In the genomic region with DNA sequence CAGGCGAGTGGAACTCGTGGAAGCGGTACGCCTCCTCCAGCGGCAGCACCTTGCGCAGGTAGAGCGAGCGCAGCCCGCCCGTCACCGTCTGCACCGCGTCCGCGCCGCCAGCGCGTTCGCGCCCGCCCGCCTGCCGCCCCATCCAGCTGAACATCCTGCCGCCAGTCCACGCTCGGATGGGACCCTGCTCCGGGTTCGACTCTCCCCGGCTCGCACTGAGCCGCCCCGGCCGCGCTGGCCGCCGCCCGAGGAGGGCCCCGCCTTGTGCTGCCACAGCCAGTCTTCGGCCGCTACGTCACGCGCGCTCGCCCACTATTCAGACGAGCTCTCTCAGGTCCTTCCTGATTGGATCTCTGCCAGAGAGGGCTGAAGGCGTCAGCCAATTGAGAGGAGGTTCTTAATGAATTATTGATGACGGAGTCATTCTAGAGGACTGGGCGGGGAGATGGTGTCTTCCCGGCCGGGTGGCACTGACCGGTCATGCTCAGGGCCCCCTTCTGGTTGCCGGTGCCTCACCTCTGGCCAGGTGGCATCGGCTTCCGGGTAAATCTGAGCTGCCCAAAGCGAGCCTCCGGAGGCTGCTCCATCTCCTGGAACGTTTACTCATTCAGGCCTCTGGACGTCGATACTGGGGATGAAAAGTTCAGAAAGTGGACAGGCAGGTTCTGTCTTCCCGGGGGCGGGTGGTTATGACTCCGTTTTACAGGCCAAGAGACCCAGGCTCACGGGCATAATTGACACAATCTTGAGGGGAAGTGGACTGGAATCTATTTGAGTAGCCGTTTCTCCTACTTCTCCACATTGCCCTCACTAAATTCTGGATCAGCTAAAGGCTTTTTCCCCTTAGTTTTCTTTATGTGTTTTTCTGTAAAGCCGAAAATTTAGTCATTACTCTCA, we compare ENCODE assay signal across 8 cellular contexts. TPM values are rescaled to one million over a fixed set of nuclear protein-coding genes. Genes with fewer than 3 reads are reported as not detected.
DNase-seq lines count a peak whose midpoint lies in the region; FAIRE-seq and TF ChIP-seq lines count a peak whose summit lies in the region.

A gene (minus strand): TSS at position 217 of the 897 bp plus-strand sequence. CDS start 63 bp downstream, at position 154.

- no peak within 1 kb of the TSS for H2BK15ac ChIP-seq in H9 (ENCODE audit: low read depth, low read length)

- intact Hi-C loops in stomach (cut with DNase I; ENCODE audit: low total_unique reads): no loop called here

- FAIRE-seq in G401.6 (lab: Jason Lieb, UNC): peak; percentile 97

- H3K18ac ChIP-seq in H9 (ENCODE audit: insufficient read length, low read depth, low read length): peak within 1 kb of the TSS; percentile 94

- H3K4me1 ChIP-seq in H9 (ENCODE audit: insufficient read depth, low read length) (peaks cover 7% of the 10 kb centered on the region), stomach (peaks cover 6 to 51% (median 38%) of the 10 kb centered on the region in 4 donors)

- no peak within 1 kb of the TSS for H3K23ac ChIP-seq in H9 (ENCODE audit: insufficient read length, low read depth, low read length)

- H4K5ac ChIP-seq in H9 (ENCODE audit: insufficient read length, low read depth, low read length): no peak within 1 kb of the TSS

- H4K8ac ChIP-seq in H9 (replicated peaks; ENCODE audit: insufficient read length, low read depth, low read length): no peak within 1 kb of the TSS

- no peaks in the 10 kb centered on the region for H3K79me1 ChIP-seq in H9 (ENCODE audit: insufficient read depth, low read depth, low read length, poor library complexity, severe bottlenecking)

- no peak for TF ChIP-seq RAD21 in neural cell (conservative IDR thresholded peaks at IDR 0.05)

- H3K27ac Mint-ChIP-seq in H9: peak within 1 kb of the TSS; percentile 89 to 93 (median 92)

- no peaks in the 10 kb centered on the region for H3K9me3 ChIP-seq in H9 (ENCODE audit: control insufficient read depth, low read depth, low read length)
- no peaks in the 10 kb centered on the region for H3K9me3 ChIP-seq in MG63
- H3K9me3 ChIP-seq in neural cell (ENCODE audit: low read length): no peaks in the 10 kb centered on the region
- H3K9me3 ChIP-seq in stomach: no peaks in the 10 kb centered on the region

- H4K20me1 ChIP-seq in H9 (ENCODE audit: control insufficient read depth, insufficient read depth, insufficient read length): no peaks in the 10 kb centered on the region
- no peaks in the 10 kb centered on the region for H4K20me1 ChIP-seq in neural cell (ENCODE audit: insufficient read depth)

- H3K4me3 ChIP-seq in MG63 (peak within 1 kb of the TSS; percentile 84), fibroblast of villous mesenchyme (ENCODE audit: low read depth, low read length) (peak within 1 kb of the TSS; percentile 90), neural cell (ENCODE audit: low read length) (peak within 1 kb of the TSS; percentile 90), stomach (peak within 1 kb of the TSS; percentile 81 to 97 (median 96))

- peak within 1 kb of the TSS; percentile 69 for H3K4me2 ChIP-seq in H9 (ENCODE audit: insufficient read depth, insufficient read length, low read length)
- H3K4me2 ChIP-seq in neural cell (ENCODE audit: low read length): peak within 1 kb of the TSS; percentile 81

- no peaks in the 10 kb centered on the region; the same call in 1 of the 2 replicates for H3K27me3 Mint-ChIP-seq in H9 (ENCODE audit: low read depth)

- no peak within 1 kb of the TSS for H3K27ac ChIP-seq in H9 (ENCODE audit: insufficient read length, low read depth, low read length)
- H3K27ac ChIP-seq in neural cell (ENCODE audit: low read length): no peak within 1 kb of the TSS
- H3K27ac ChIP-seq in stomach: peak within 1 kb of the TSS; percentile 93 to 99 (median 96)

- H3K36me3 ChIP-seq in MG63 (peaks cover 22% of the 10 kb centered on the region), neural cell (ENCODE audit: insufficient read depth, low read length) (no peaks in the 10 kb centered on the region), stomach (no peaks in the 10 kb centered on the region)

- no peak within 1 kb of the TSS for H3T11ph ChIP-seq in H9 (ENCODE audit: low read length)

- H3K4me1 Mint-ChIP-seq in H9: peaks cover 32 to 38% of the 10 kb centered on the region in 2 experiments

- H2BK20ac ChIP-seq in H9 (ENCODE audit: low read depth, low read length, poor library complexity, severe bottlenecking): no peak within 1 kb of the TSS

- no peak within 1 kb of the TSS for H2BK12ac ChIP-seq in H9 (ENCODE audit: insufficient read length, low read depth, low read length)

- peak; percentile 55; the same call in 2 of the 3 replicates for TF ChIP-seq CTCF in H9 (conservative IDR thresholded peaks at IDR 0.05)
- peak; percentile 25 for TF ChIP-seq CTCF in fibroblast of villous mesenchyme (IDR thresholded peaks at IDR 0.05; ENCODE audit: insufficient read depth, low read depth, low read length)
- TF ChIP-seq CTCF in neural cell (IDR thresholded peaks at IDR 0.05; ENCODE audit: poor library complexity, severe bottlenecking): peak; percentile 33
- peak in 3 of 7 experiments; percentile 28 to 44 (median 41) for TF ChIP-seq CTCF in stomach (IDR thresholded peaks at IDR 0.05)

- TF ChIP-seq EP300 in neural cell (conservative IDR thresholded peaks at IDR 0.05; ENCODE audit: poor library complexity, severe bottlenecking) (peak; percentile 32), stomach (IDR thresholded peaks at IDR 0.05) (no peak)

- H3F3A ChIP-seq in neural cell (ENCODE audit: insufficient read depth, low read length, poor library complexity, severe bottlenecking): no peaks in the 10 kb centered on the region

- peaks cover 4% of the 10 kb centered on the region for H3K23me2 ChIP-seq in H9 (ENCODE audit: insufficient read length, low read depth, low read length, poor library complexity, severe bottlenecking)

- H3K9ac ChIP-seq in H9 (ENCODE audit: extremely low read depth, insufficient read length, low read length) (peak within 1 kb of the TSS; percentile 85), neural cell (ENCODE audit: low read length) (peak within 1 kb of the TSS; percentile 59)

- H2BK5ac ChIP-seq in H9 (ENCODE audit: insufficient read length, low read length): no peak within 1 kb of the TSS

- H3K4ac ChIP-seq in H9 (ENCODE audit: low read depth, low read length): no peak within 1 kb of the TSS

- no peak within 1 kb of the TSS for H3K56ac ChIP-seq in H9 (ENCODE audit: insufficient read length, low read depth, low read length)

- peak; percentile 99 for DNase-seq in H9
- peak; percentile 98 for DNase-seq in MG63
- peak; percentile 95 for DNase-seq in SHP77 treated with DMSO at 0.1 percent for 48 hours (lab: John Stamatoyannopoulos, UW)
- DNase-seq in activated gamma-delta T cell (lab: John Stamatoyannopoulos, UW): peak; percentile 91
- DNase-seq in fibroblast of villous mesenchyme (ENCODE audit: low read depth): peak; percentile 100
- peak; percentile 99 for DNase-seq in stomach

- peak in 2 of 4 donors; percentile 45 to 82 for TF ChIP-seq POLR2A in stomach (IDR thresholded peaks at IDR 0.05)

- H2AFZ ChIP-seq in H9 (ENCODE audit: low read length) (no peak within 1 kb of the TSS), neural cell (ENCODE audit: low read depth, low read length) (peak within 1 kb of the TSS; percentile 77)

- H3K36me3 Mint-ChIP-seq in H9 (ENCODE audit: insufficient read depth in 1 of 3, low read depth in 3 of 3): peaks cover 0 to 1% (median 0%) of the 10 kb centered on the region in 3 experiments; a peak in 2 of 7 replicates

- H3K9me3 Mint-ChIP-seq in H9: no peaks in the 10 kb centered on the region

- peak within 1 kb of the TSS; percentile 98 for H3K14ac ChIP-seq in H9 (ENCODE audit: insufficient read depth, low read length)

- H4K91ac ChIP-seq in H9 (ENCODE audit: insufficient read length, low read depth, low read length): no peak within 1 kb of the TSS

- no peak within 1 kb of the TSS for H2AK5ac ChIP-seq in H9 (ENCODE audit: insufficient read length, low read length)

- no peak within 1 kb of the TSS for H2BK120ac ChIP-seq in H9 (ENCODE audit: low read depth, low read length, poor library complexity, severe bottlenecking)

- H3K27me3 ChIP-seq in H9 (ENCODE audit: insufficient read depth, low read length): no peaks in the 10 kb centered on the region
- H3K27me3 ChIP-seq in MG63: no peaks in the 10 kb centered on the region
- H3K27me3 ChIP-seq in neural cell (ENCODE audit: insufficient read depth, low read depth, low read length): peaks cover 26% of the 10 kb centered on the region
- H3K27me3 ChIP-seq in stomach: peaks cover 0 to 4% (median 0%) of the 10 kb centered on the region in 3 donors

- no CpG with 5 or more reads among the region's 66 CpGs for WGBS in H9 (ENCODE audit: extremely low coverage, insufficient read length, low lambda C conversion rate)
- WGBS in stomach, 5 donors: 1 to 7% (median 2%) methylated on average over 23 to 66 of the region's 66 CpGs

- peak within 1 kb of the TSS; percentile 91 to 94 for H3K4me3 Mint-ChIP-seq in H9

- H3K9me2 ChIP-seq in neural cell (ENCODE audit: insufficient read depth, low read length): no peaks in the 10 kb centered on the region

- H3K79me2 ChIP-seq in H9 (ENCODE audit: insufficient read depth, low read length): peaks cover 9% of the 10 kb centered on the region; the same call in 1 of the 2 replicates
- no peaks in the 10 kb centered on the region for H3K79me2 ChIP-seq in neural cell (replicated peaks; ENCODE audit: insufficient read depth, low read length)

TF ChIP-seq in neural cell, 6 proteins besides CTCF, POLR2A, EP300 and RAD21 (continues in another document):
- TF ChIP-seq POLR2AphosphoS5 (IDR thresholded peaks at IDR 0.05): peak; percentile 67

RNA-seq across cellular contexts. Expression of the gene that starts here (rescaled TPM):
- total RNA-seq in H9 (2021) (22.9 and 24.2 TPM in 2 replicates), fibroblast of villous mesenchyme (18.0 and 19.0 TPM in 2 replicates), stomach (10 to 100 TPM in 4 of 5 donors, 1 to 10 TPM in 1; 9.4 to 86.4 (median 23.1) TPM)
- 10.7 and 15.9 TPM in 2 replicates for total RNA-seq in MG63 (2014; rRNA removed; shearing (Covaris generic); ENCODE audit: low replicate concordance)
- polyA plus RNA-seq in neural cell (0.09 and 0.34 TPM in 2 replicates), stomach (10 to 100 TPM in 1 of 3 donors, 1 to 10 TPM in 2; 5.8 to 12.1 (median 9.8) TPM)
- 0.58 and 0.73 TPM in 2 replicates for polyA minus RNA-seq in neural cell

Comparison
In these comparisons a context has a peak if more than half of its experiments do, and no peak if none do; other contexts are left out.
1. H3K27ac ChIP-seq: peak in stomach (5 of 5); none in H9 (single experiment) and neural cell (single experiment).
2. Peak in every context shown above with its lines, with median percentiles within 50 percentile points of each other: DNase-seq and H3K4me3 ChIP-seq.